Comparison of ENCODE assay signal across 8 cellular contexts in the genomic region with DNA sequence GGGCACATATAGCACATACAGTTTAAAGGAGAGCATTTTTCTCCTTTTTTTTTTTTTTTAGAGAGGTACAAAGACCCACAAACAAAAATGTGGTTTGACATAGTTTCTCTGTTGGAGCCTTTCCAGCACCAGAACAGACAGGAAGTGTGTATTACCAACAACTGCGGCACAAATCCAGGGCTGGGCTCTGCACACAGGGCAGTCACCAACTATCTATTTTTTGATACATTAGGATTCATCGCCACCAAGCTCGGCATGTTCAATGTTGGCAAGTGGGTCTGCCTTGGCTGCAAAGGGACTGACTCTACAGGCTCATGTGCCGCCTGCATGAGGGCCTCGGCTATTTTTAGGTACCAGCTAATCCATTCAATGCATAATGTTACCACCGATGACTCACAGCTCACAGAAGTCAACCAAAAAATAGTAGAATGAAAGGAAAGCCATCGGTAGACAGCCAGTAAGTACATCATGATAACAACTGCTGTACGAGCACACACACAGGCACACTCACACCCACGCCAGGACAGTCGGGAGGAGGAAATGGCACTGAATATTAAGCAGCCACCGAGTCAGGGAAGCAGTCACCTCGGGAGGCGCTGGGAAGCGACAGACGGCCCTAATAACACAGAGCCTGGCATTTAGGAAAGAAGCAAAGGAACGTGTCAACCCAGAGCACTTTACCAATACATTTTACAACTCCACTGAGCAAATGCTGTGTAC.
A peak's percentile ranks its signal among the peaks of the same experiment; 100 is the strongest.
DNase-seq lines count a peak whose midpoint lies in the region; ATAC-seq and TF ChIP-seq lines count a peak whose summit lies in the region.

No MANE protein-coding gene starts in this region.

- peaks cover 7% of the 10 kb centered on the region for H3K36me3 Mint-ChIP-seq in osteocyte (ENCODE audit: unreplicated experiment)

- H3K27me3 ChIP-seq in thymus (ENCODE audit: control insufficient read depth, insufficient read depth), result no peaks in the 10 kb centered on the region

- no peaks in the 10 kb centered on the region for H3K27me3 Mint-ChIP-seq in osteocyte (ENCODE audit: unreplicated experiment)

- H3K36me3 ChIP-seq in thymus (ENCODE audit: control insufficient read depth, insufficient read depth), result no peaks in the 10 kb centered on the region

- ATAC-seq in GM19043 (IDR thresholded peaks at IDR 0.05; ENCODE audit: low read depth, unreplicated experiment) (peak; percentile 50), HG03432 (IDR thresholded peaks at IDR 0.05; ENCODE audit: unreplicated experiment) (peak; percentile 68)

- 21% methylated on average over 16 of the region's 16 CpGs for WGBS in thymus

- TF ChIP-seq CTCF in AG10803 (conservative IDR thresholded peaks at IDR 0.05; ENCODE audit: low read length), result no peak
- TF ChIP-seq CTCF in osteocyte (IDR thresholded peaks at IDR 0.05), result no peak

- peaks cover 58% of the 10 kb centered on the region for H3K4me1 ChIP-seq in thymus (ENCODE audit: control insufficient read depth, insufficient read depth, low read length)

- peak overlapping the region; percentile 57 for H3K4me3 Mint-ChIP-seq in osteocyte (ENCODE audit: unreplicated experiment)

- peak overlapping the region; percentile 94 for H3K27ac Mint-ChIP-seq in osteocyte (ENCODE audit: unreplicated experiment)

- no peaks in the 10 kb centered on the region for H3K9me3 ChIP-seq in thymus (ENCODE audit: control insufficient read depth)

- no peaks in the 10 kb centered on the region for H3K9me3 Mint-ChIP-seq in osteocyte (ENCODE audit: unreplicated experiment)

- DNase-seq in AG10803 (ENCODE audit: low read depth) (peak; percentile 93), SHP77 (lab: John Stamatoyannopoulos, UW) (peak; percentile 61 to 65), foreskin melanocyte (peak; percentile 96), osteocyte (ENCODE audit: extremely low spot score, unreplicated experiment) (no peak)
- peak; percentile 48 for DNase-seq in activated gamma-delta T cell treated with anti-CD3 and anti-CD28 coated beads, Interleukin-2, amount 50 U/mL, for 16 hours (ENCODE audit: low read depth)

- peak overlapping the region; percentile 98 for H3K27ac ChIP-seq in thymus (ENCODE audit: low read depth)

- peaks cover 50% of the 10 kb centered on the region for H3K4me1 Mint-ChIP-seq in osteocyte (ENCODE audit: unreplicated experiment)

- H3K4me3 ChIP-seq in AG10803 (ENCODE audit: low read length) (peak overlapping the region; percentile 43), thymus (ENCODE audit: low read length) (peak overlapping the region; percentile 28)
